In the genomic region with DNA sequence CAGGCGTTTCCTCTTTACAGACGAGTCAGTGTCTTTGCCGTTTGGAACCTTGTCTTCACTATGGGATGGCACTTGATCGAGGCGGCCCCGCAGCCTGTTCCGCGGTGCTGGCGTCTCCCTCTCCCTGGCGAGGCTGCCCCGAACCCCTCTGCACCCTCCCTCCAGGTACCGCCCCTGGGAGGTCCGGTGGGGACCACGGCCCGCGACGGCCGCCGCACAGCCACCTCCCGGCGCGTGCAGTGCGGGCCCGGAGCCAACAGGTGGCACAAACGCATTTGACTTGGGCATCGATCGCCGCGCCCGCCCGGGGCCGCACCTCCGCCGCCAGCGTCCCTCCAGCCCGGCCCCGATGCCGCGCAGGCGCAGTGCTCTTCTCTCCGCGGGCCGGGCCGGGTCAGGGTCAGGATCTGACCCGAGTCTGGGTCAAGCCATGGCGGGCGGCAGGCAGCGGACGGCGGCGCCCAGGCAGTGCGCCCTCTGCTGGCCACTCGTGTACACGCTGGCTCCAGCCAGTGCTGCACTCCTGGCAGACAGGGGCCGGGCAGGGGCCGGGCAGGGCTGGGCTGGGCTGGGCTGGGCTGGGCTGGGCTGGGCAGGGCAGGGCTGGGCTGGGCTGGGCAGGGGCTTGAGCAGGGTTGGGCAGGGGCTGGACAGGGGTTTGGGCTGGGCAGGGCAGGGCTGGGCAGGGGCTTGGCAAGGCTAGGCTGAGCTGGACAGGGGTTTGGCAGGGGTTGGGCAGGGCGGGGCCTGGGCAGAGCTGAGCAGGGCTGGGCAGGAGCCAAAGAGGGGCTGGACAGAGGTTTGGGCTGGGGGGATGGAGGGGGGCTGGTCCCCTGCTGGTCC, we compare ENCODE assay signal across 8 cellular contexts.
DNase-seq lines count a peak whose midpoint lies in the region; ATAC-seq lines count a peak whose summit lies in the region.

No MANE protein-coding gene starts in this region.

- H3K27me3 Mint-ChIP-seq in activated naive CD8-positive, alpha-beta T cell treated with anti-CD3 and anti-CD28 coated beads for 36 hours = peaks cover 32% of the 10 kb centered on the region

- no peaks in the 10 kb centered on the region for H3K4me1 Mint-ChIP-seq in activated naive CD8-positive, alpha-beta T cell treated with anti-CD3 and anti-CD28 coated beads for 36 hours

- intact Hi-C loops in left cardiac atrium (cut with DNase I) = loop anchor here in 1 of 2 donors (5.0 kb wide), 1 partner anchor 276 kb away; no protein-coding TSS in a partner anchor

- no peaks in the 10 kb centered on the region for H3K9me3 Mint-ChIP-seq in activated naive CD8-positive, alpha-beta T cell treated with anti-CD3 and anti-CD28 coated beads for 36 hours

- H3K27ac Mint-ChIP-seq in activated naive CD8-positive, alpha-beta T cell treated with anti-CD3 and anti-CD28 coated beads for 36 hours = no peak overlapping the region

- H3K4me3 Mint-ChIP-seq in activated naive CD8-positive, alpha-beta T cell treated with anti-CD3 and anti-CD28 coated beads for 36 hours = peak overlapping the region; percentile 59

- H3K36me3 Mint-ChIP-seq in activated naive CD8-positive, alpha-beta T cell treated with anti-CD3 and anti-CD28 coated beads for 36 hours = no peaks in the 10 kb centered on the region

- DNase-seq in DMS153 treated with DMSO at 0.1 percent for 48 hours (lab: John Stamatoyannopoulos, UW; ENCODE audit: unreplicated experiment) (peak; percentile 86), HuH-7 (ENCODE audit: low spot score) (peak; percentile 68), SKM-1 (lab: John Stamatoyannopoulos, UW; ENCODE audit: unreplicated experiment) (peak; percentile 2), left cardiac atrium (peak; percentile 74), retina (peak; percentile 90), NCI-H1048 (lab: John Stamatoyannopoulos, UW) (no peak)
- DNase-seq in activated naive CD8-positive, alpha-beta T cell treated with anti-CD3 and anti-CD28 coated beads for 36 hours = peak; percentile 71

- ATAC-seq in GM21515 (IDR thresholded peaks at IDR 0.05; ENCODE audit: unreplicated experiment) (peak; percentile 95), left cardiac atrium (peak; percentile 96 to 98)
